8 cellular contexts compared by ENCODE assay signal in the genomic region with DNA sequence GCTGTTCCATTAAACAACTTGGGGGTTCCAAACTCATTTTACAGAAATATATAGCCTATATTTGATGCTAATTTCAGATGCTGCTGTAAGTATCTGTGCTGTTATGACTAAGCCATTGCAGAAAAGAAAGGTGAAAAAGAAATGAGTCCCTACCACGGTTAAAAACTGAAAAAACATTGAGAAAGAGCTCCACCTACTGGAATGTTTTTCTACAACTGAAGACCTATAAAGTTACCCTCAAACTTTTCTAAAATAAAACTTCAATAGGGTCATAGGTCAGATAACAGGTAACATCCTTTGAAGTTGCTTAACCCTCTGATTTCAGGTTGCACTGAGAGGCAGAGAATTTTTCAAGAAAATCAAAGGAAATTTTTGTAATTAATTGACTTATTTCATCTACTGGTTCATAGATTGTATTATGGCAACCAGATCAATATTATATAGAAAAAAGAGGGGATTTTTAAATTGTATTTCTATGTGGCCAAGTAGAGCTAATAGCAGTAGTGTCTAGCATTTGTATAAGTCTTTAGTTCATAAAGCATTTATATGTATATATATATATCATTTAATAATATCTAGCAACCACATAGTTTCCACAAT.
DNase-seq lines count a peak whose midpoint lies in the region; ATAC-seq, FAIRE-seq and TF ChIP-seq lines count a peak whose summit lies in the region.

No MANE protein-coding gene starts in this region.

- H3K27me3 Mint-ChIP-seq in WTC11 (ENCODE audit: low read depth) (no peaks in the 10 kb centered on the region; the same call in 1 of the 2 replicates), mesothelial cell of epicardium (ENCODE audit: low read depth) (peaks cover 18% of the 10 kb centered on the region), T-helper 17 cell (peaks cover 10% of the 10 kb centered on the region)

- H3K4me3 Mint-ChIP-seq in WTC11 (no peak overlapping the region), mesothelial cell of epicardium (no peak overlapping the region), T-helper 17 cell (no peak overlapping the region)

- TF ChIP-seq CTCF in D721Med (IDR thresholded peaks at IDR 0.05; ENCODE audit: insufficient read depth, missing control alignments) (peak; percentile 62), WTC11 (IDR thresholded peaks at IDR 0.05) (no peak), mesothelial cell of epicardium (IDR thresholded peaks at IDR 0.05; ENCODE audit: unreplicated experiment) (peak; percentile 76)

- no peak for FAIRE-seq in D721Med (lab: Jason Lieb, UNC)

- H3K9me3 Mint-ChIP-seq in WTC11 (peaks cover 23% of the 10 kb centered on the region), mesothelial cell of epicardium (no peaks in the 10 kb centered on the region)

- no peak overlapping the region for H3K27ac Mint-ChIP-seq in WTC11
- no peak overlapping the region for H3K27ac Mint-ChIP-seq in mesothelial cell of epicardium
- no peak overlapping the region for H3K27ac Mint-ChIP-seq in T-helper 17 cell

- POLR2A ChIA-PET in WTC11 (lab: Charles Lee): no interaction called here

- peaks cover 4% of the 10 kb centered on the region for H3K4me1 Mint-ChIP-seq in WTC11
- peaks cover 10% of the 10 kb centered on the region for H3K4me1 Mint-ChIP-seq in mesothelial cell of epicardium
- no peaks in the 10 kb centered on the region for H3K4me1 Mint-ChIP-seq in T-helper 17 cell

- DNase-seq in D721Med (ENCODE audit: insufficient read length, low spot score) (no peak), LHCN-M2 (ENCODE audit: low read depth) (peak; percentile 3), WTC11 (ENCODE audit: low spot score) (no peak), mesothelial cell of epicardium (ENCODE audit: low spot score in 2 of 2, unreplicated experiment in 2 of 2) (no peak), T-helper 17 cell (no peak), midbrain (lab: John Stamatoyannopoulos, UW) (no peak)

- CTCF ChIA-PET in WTC11 (lab: Charles Lee): interaction anchor here (0.6 to 1.6 kb wide), 6 partner anchors 9 to 244 kb away, joined by 3 to 9 read pairs (median 4); no protein-coding TSS in a partner anchor

- ATAC-seq in GM21360 (IDR thresholded peaks at IDR 0.05; ENCODE audit: unreplicated experiment) (peak; percentile 92), WTC11 (peak; percentile 45; the same call in 1 of the 2 replicates), T-helper 17 cell (no peak), HG03342 (IDR thresholded peaks at IDR 0.05; ENCODE audit: unreplicated experiment) (no peak)

- H3K36me3 Mint-ChIP-seq in WTC11: no peaks in the 10 kb centered on the region
- H3K36me3 Mint-ChIP-seq in mesothelial cell of epicardium: no peaks in the 10 kb centered on the region
- H3K36me3 Mint-ChIP-seq in T-helper 17 cell (ENCODE audit: low read depth): no peaks in the 10 kb centered on the region

- no peaks in the 10 kb centered on the region for H3K9me3 ChIP-seq in T-helper 17 cell (ENCODE audit: control insufficient read depth, low read length, poor library complexity, severe bottlenecking)

TF ChIP-seq in WTC11, 78 proteins besides CTCF, POLR2A, EP300 and RAD21:
- TF ChIP-seq, protein P1, sequence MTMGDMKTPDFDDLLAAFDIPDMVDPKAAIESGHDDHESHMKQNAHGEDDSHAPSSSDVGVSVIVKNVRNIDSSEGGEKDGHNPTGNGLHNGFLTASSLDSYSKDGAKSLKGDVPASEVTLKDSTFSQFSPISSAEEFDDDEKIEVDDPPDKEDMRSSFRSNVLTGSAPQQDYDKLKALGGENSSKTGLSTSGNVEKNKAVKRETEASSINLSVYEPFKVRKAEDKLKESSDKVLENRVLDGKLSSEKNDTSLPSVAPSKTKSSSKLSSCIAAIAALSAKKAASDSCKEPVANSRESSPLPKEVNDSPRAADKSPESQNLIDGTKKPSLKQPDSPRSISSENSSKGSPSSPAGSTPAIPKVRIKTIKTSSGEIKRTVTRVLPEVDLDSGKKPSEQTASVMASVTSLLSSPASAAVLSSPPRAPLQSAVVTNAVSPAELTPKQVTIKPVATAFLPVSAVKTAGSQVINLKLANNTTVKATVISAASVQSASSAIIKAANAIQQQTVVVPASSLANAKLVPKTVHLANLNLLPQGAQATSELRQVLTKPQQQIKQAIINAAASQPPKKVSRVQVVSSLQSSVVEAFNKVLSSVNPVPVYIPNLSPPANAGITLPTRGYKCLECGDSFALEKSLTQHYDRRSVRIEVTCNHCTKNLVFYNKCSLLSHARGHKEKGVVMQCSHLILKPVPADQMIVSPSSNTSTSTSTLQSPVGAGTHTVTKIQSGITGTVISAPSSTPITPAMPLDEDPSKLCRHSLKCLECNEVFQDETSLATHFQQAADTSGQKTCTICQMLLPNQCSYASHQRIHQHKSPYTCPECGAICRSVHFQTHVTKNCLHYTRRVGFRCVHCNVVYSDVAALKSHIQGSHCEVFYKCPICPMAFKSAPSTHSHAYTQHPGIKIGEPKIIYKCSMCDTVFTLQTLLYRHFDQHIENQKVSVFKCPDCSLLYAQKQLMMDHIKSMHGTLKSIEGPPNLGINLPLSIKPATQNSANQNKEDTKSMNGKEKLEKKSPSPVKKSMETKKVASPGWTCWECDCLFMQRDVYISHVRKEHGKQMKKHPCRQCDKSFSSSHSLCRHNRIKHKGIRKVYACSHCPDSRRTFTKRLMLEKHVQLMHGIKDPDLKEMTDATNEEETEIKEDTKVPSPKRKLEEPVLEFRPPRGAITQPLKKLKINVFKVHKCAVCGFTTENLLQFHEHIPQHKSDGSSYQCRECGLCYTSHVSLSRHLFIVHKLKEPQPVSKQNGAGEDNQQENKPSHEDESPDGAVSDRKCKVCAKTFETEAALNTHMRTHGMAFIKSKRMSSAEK (CRISPR knock-in tag; IDR thresholded peaks at IDR 0.05; ENCODE audit: borderline replicate concordance): no peak
- TF ChIP-seq JUN (CRISPR knock-in tag; IDR thresholded peaks at IDR 0.05): no peak
- TF ChIP-seq, protein P2, sequence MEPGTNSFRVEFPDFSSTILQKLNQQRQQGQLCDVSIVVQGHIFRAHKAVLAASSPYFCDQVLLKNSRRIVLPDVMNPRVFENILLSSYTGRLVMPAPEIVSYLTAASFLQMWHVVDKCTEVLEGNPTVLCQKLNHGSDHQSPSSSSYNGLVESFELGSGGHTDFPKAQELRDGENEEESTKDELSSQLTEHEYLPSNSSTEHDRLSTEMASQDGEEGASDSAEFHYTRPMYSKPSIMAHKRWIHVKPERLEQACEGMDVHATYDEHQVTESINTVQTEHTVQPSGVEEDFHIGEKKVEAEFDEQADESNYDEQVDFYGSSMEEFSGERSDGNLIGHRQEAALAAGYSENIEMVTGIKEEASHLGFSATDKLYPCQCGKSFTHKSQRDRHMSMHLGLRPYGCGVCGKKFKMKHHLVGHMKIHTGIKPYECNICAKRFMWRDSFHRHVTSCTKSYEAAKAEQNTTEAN (CRISPR knock-in tag; IDR thresholded peaks at IDR 0.05): no peak
- no peak for TF ChIP-seq ZNF121 (CRISPR knock-in tag; IDR thresholded peaks at IDR 0.05)
- TF ChIP-seq, protein P3, sequence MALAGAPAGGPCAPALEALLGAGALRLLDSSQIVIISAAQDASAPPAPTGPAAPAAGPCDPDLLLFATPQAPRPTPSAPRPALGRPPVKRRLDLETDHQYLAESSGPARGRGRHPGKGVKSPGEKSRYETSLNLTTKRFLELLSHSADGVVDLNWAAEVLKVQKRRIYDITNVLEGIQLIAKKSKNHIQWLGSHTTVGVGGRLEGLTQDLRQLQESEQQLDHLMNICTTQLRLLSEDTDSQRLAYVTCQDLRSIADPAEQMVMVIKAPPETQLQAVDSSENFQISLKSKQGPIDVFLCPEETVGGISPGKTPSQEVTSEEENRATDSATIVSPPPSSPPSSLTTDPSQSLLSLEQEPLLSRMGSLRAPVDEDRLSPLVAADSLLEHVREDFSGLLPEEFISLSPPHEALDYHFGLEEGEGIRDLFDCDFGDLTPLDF (CRISPR knock-in tag; IDR thresholded peaks at IDR 0.05): no peak
- no peak for TF ChIP-seq EMX1 (CRISPR knock-in tag; IDR thresholded peaks at IDR 0.05)
- no peak for TF ChIP-seq SOX15 (CRISPR knock-in tag; IDR thresholded peaks at IDR 0.05)
- TF ChIP-seq CREM (CRISPR knock-in tag; IDR thresholded peaks at IDR 0.05): no peak
- no peak for TF ChIP-seq MXD4 (CRISPR knock-in tag; IDR thresholded peaks at IDR 0.05; ENCODE audit: borderline replicate concordance)
- TF ChIP-seq ZBTB21 (CRISPR knock-in tag; IDR thresholded peaks at IDR 0.05; ENCODE audit: borderline replicate concordance): no peak
- no peak for TF ChIP-seq TEAD4 (CRISPR knock-in tag; IDR thresholded peaks at IDR 0.05)
- TF ChIP-seq FOXJ3 (CRISPR knock-in tag; IDR thresholded peaks at IDR 0.05; ENCODE audit: borderline replicate concordance): no peak
- no peak for TF ChIP-seq HMGA2 (CRISPR knock-in tag; IDR thresholded peaks at IDR 0.05)
- TF ChIP-seq, protein P4, sequence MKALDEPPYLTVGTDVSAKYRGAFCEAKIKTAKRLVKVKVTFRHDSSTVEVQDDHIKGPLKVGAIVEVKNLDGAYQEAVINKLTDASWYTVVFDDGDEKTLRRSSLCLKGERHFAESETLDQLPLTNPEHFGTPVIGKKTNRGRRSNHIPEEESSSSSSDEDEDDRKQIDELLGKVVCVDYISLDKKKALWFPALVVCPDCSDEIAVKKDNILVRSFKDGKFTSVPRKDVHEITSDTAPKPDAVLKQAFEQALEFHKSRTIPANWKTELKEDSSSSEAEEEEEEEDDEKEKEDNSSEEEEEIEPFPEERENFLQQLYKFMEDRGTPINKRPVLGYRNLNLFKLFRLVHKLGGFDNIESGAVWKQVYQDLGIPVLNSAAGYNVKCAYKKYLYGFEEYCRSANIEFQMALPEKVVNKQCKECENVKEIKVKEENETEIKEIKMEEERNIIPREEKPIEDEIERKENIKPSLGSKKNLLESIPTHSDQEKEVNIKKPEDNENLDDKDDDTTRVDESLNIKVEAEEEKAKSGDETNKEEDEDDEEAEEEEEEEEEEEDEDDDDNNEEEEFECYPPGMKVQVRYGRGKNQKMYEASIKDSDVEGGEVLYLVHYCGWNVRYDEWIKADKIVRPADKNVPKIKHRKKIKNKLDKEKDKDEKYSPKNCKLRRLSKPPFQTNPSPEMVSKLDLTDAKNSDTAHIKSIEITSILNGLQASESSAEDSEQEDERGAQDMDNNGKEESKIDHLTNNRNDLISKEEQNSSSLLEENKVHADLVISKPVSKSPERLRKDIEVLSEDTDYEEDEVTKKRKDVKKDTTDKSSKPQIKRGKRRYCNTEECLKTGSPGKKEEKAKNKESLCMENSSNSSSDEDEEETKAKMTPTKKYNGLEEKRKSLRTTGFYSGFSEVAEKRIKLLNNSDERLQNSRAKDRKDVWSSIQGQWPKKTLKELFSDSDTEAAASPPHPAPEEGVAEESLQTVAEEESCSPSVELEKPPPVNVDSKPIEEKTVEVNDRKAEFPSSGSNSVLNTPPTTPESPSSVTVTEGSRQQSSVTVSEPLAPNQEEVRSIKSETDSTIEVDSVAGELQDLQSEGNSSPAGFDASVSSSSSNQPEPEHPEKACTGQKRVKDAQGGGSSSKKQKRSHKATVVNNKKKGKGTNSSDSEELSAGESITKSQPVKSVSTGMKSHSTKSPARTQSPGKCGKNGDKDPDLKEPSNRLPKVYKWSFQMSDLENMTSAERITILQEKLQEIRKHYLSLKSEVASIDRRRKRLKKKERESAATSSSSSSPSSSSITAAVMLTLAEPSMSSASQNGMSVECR (CRISPR knock-in tag; IDR thresholded peaks at IDR 0.05; ENCODE audit: borderline replicate concordance): no peak

Comparison
In these comparisons a context has a peak if more than half of its experiments do, and no peak if none do; other contexts are left out.
1. ATAC-seq: peak in GM21360 (single experiment) and WTC11 (single experiment); none in T-helper 17 cell (single experiment) and HG03342 (single experiment).